ENCODE assay signal across 8 cellular contexts in genomic region chr2:155250800-155251199, GRCh38.
DNase-seq lines count a peak whose midpoint lies in the region; ATAC-seq and TF ChIP-seq lines count a peak whose summit lies in the region.

No MANE protein-coding gene starts in this region.

- TF ChIP-seq CTCF in GM12865 (IDR thresholded peaks at IDR 0.05; ENCODE audit: insufficient read depth, low read depth, low read length, missing control alignments) (peak; percentile 54), KMS-11 (conservative IDR thresholded peaks at IDR 0.05; ENCODE audit: low read depth, low read length) (peak; percentile 69), gastroesophageal sphincter (IDR thresholded peaks at IDR 0.05) (no peak)

- H3K4me1 ChIP-seq in KMS-11 (ENCODE audit: low read depth, poor library complexity, severe bottlenecking) (no peaks in the 10 kb centered on the region), gastroesophageal sphincter (no peaks in the 10 kb centered on the region)

- H3K4me2 ChIP-seq in KMS-11 = no peak overlapping the region

- ATAC-seq in GM21619 (IDR thresholded peaks at IDR 0.05; ENCODE audit: unreplicated experiment) (peak; percentile 79), HG03280 (IDR thresholded peaks at IDR 0.05; ENCODE audit: unreplicated experiment) (no peak), gastroesophageal sphincter (no peak)

- H2AFZ ChIP-seq in KMS-11 (ENCODE audit: low read depth) = no peak overlapping the region

- no peak for TF ChIP-seq EP300 in gastroesophageal sphincter (IDR thresholded peaks at IDR 0.05)

- H3K27me3 ChIP-seq in KMS-11 (ENCODE audit: insufficient read depth, low read depth) = no peaks in the 10 kb centered on the region
- H3K27me3 ChIP-seq in gastroesophageal sphincter = no peaks in the 10 kb centered on the region

- H3K79me2 ChIP-seq in KMS-11 (ENCODE audit: insufficient read depth, low read depth) = no peaks in the 10 kb centered on the region

- 14 to 29% methylated on average over 2 of the region's 2 CpGs for WGBS in gastroesophageal sphincter (ENCODE audit: low coverage in 1 of 2), 2 donors

- DNase-seq in GM12865 (ENCODE audit: low read depth) (peak; percentile 38), cerebellum (ENCODE audit: low spot score) (peak; percentile 27), GDM1 (lab: John Stamatoyannopoulos, UW) (no peak)
- no peak for DNase-seq in activated effector memory CD4-positive, alpha-beta T cell treated with Interleukin-2 at 50 U/mL for 16 hours

- H3K9ac ChIP-seq in KMS-11 = no peak overlapping the region

- H3K36me3 ChIP-seq in KMS-11 (ENCODE audit: insufficient read depth) (no peaks in the 10 kb centered on the region), gastroesophageal sphincter (no peaks in the 10 kb centered on the region)

- H3K27ac ChIP-seq in KMS-11 = no peak overlapping the region
- no peak overlapping the region for H3K27ac ChIP-seq in gastroesophageal sphincter

- H4K20me1 ChIP-seq in KMS-11 (ENCODE audit: insufficient read depth) = no peaks in the 10 kb centered on the region

- TF ChIP-seq POLR2A in gastroesophageal sphincter (IDR thresholded peaks at IDR 0.05) = no peak

- no peak overlapping the region for H3K4me3 ChIP-seq in GM12865 (ENCODE audit: low read depth, low read length)
- no peak overlapping the region for H3K4me3 ChIP-seq in KMS-11 (IDR thresholded peaks at IDR 0.05; ENCODE audit: insufficient read depth, low read depth, low read length)
- no peak overlapping the region for H3K4me3 ChIP-seq in gastroesophageal sphincter

- H3K9me3 ChIP-seq in gastroesophageal sphincter = no peaks in the 10 kb centered on the region

Comparison
In these comparisons a context has a peak if more than half of its experiments do, and no peak if none do; other contexts are left out.
1. DNase-seq: peak in GM12865 (single experiment) and cerebellum (single experiment); none in activated effector memory CD4-positive, alpha-beta T cell treated with Interleukin-2 at 50 U/mL for 16 hours (single experiment) and GDM1 (single experiment).
2. CTCF ChIP-seq: peak in GM12865 (single experiment) and KMS-11 (single experiment); none in gastroesophageal sphincter (0 of 4).